ENCODE assay signal across 20 cellular contexts in genomic region chr7:5375925-5376324, GRCh38. TPM values are rescaled to one million over a fixed set of nuclear protein-coding genes. Genes with fewer than 3 reads are reported as not detected.
DNase-seq lines count a peak whose midpoint lies in the region; TF ChIP-seq lines count a peak whose summit lies in the region.
"Had no signal": no experiment of that assay in that cellular context is flagged by ENCODE, and none has a peak within 500 bp of the region (broad histone marks: within the 10 kb centered on the region; RNA-seq: fewer than 3 reads in every experiment).

No MANE protein-coding gene starts in this region.

- CTCF ChIA-PET in HEK293 (lab: Yijun Ruan, JAX): interaction anchor here (1.0 kb wide), 1 partner anchor 119 kb away, joined by 4 read pairs; no protein-coding TSS in a partner anchor

- H3K27ac ChIP-seq in HEK293 (ENCODE audit: extremely low read depth, low read depth, low read length) (no peak overlapping the region), neutrophil (peak overlapping the region; percentile 15)
- H3K27ac ChIP-seq: brain microvascular endothelial cell, vagina had no signal

- in situ Hi-C loops in G401 (cut with HindIII; ENCODE audit: low sequenced_read_pairs): no loop called here

- H3K36me3 ChIP-seq in HEK293 (ENCODE audit: control insufficient read depth in 2 of 2, insufficient read depth in 1 of 2, low read length in 2 of 2) (peaks cover 12 to 30% of the 10 kb centered on the region in 2 experiments; a peak in 2 of 3 replicates), neutrophil (peaks cover 89% of the 10 kb centered on the region)

- TF ChIP-seq CTCF in HEK293 (tag by site-specific recombination; IDR thresholded peaks at IDR 0.05) (no peak), neutrophil (IDR thresholded peaks at IDR 0.05) (no peak)

- no peaks in the 10 kb centered on the region for H3K4me1 ChIP-seq in HEK293 (ENCODE audit: control insufficient read depth, insufficient read depth, low read length)
- H3K4me1 ChIP-seq in neutrophil (ENCODE audit: control insufficient read depth in 1 of 2, insufficient read depth in 1 of 2, low read depth in 1 of 2, low read length in 1 of 2): no peaks in the 10 kb centered on the region

- POLR2A ChIA-PET in HEK293 (lab: Yijun Ruan, JAX): interaction anchor here (0.5 kb wide), 1 partner anchor 44 kb away, joined by 3 read pairs; no protein-coding TSS in a partner anchor

- peak; percentile 29 for DNase-seq in activated CD4-positive, alpha-beta T cell treated with anti-CD3 and anti-CD28 coated beads, Interleukin-2, amount 50 U/mL, for 1 hour
- no peak for DNase-seq in activated CD4-positive, alpha-beta T cell treated with anti-CD3 and anti-CD28 coated beads for 1 hour
- peak; percentile 68 for DNase-seq in activated effector memory CD4-positive, alpha-beta T cell treated with anti-CD3 and anti-CD28 coated beads, Interleukin-2, amount 50 U/mL, for 16 hours
- DNase-seq in G401 (ENCODE audit: low spot score): no peak
- DNase-seq in HCEC 1CT: no peak
- DNase-seq in effector CD4-positive, alpha-beta T cell: no peak
- DNase-seq: activated T-cell treated with anti-CD3 and anti-CD28 coated beads, Interleukin-2, amount 50 U/mL, for 24 hours; brain microvascular endothelial cell; foreskin fibroblast; KBM-7; kidney glomerular epithelial cell; mesenchymal stem cell; NCI-H1048; NCI-H510A; posterior cingulate gyrus; small intestine; stimulated activated CD4-positive, alpha-beta T cell treated with anti-CD3 and anti-CD28 coated beads, Interleukin-4, amount 100 ng/mL, for 4 hours had no signal

- H3K27me3 ChIP-seq in neutrophil: no peaks in the 10 kb centered on the region
- H3K27me3 ChIP-seq: brain microvascular endothelial cell, vagina had no signal

- no peaks in the 10 kb centered on the region for H3K9me3 ChIP-seq in HEK293 (ENCODE audit: control insufficient read depth, insufficient read depth, low read depth, low read length)
- no peaks in the 10 kb centered on the region for H3K9me3 ChIP-seq in neutrophil
- H3K9me3 ChIP-seq: vagina had no signal

- H3K4me3 ChIP-seq in HEK293 (ENCODE audit: low read depth, low read length) (no peak overlapping the region), neutrophil (ENCODE audit: low read depth in 1 of 2, low read length in 1 of 2) (no peak overlapping the region)
- H3K4me3 ChIP-seq: vagina had no signal

TF ChIP-seq in HEK293, 187 proteins besides CTCF, POLR2A, EP300 and RAD21 (continues in another document):
- TF ChIP-seq ZFP3 (tag by site-specific recombination; IDR thresholded peaks at IDR 0.05; ENCODE audit: low read depth) (no peak), ZBTB44 (tag by site-specific recombination; IDR thresholded peaks at IDR 0.05) (no peak), INSM2 (tag by site-specific recombination; IDR thresholded peaks at IDR 0.05) (no peak), KLF8 (tag by site-specific recombination; IDR thresholded peaks at IDR 0.05) (0 out of 2 replicates have a peak, but pooled peaks have one; percentile 38), OSR2 (tag by site-specific recombination; IDR thresholded peaks at IDR 0.05) (no peak), GFI1B (tag by site-specific recombination; IDR thresholded peaks at IDR 0.05) (no peak), PRDM10 (tag by site-specific recombination; IDR thresholded peaks at IDR 0.05) (no peak), ZNF600 (tag by site-specific recombination; IDR thresholded peaks at IDR 0.05) (no peak), ZNF629 (tag by site-specific recombination; IDR thresholded peaks at IDR 0.05) (no peak), ZNF488 (tag by site-specific recombination; IDR thresholded peaks at IDR 0.05) (no peak), ZNF785 (tag by site-specific recombination; IDR thresholded peaks at IDR 0.05) (no peak), ZNF148 (tag by site-specific recombination; IDR thresholded peaks at IDR 0.05; ENCODE audit: borderline replicate concordance) (no peak), ZNF473 (tag by site-specific recombination; IDR thresholded peaks at IDR 0.05) (no peak), ZIC2 (tag by site-specific recombination; IDR thresholded peaks at IDR 0.05) (peak; percentile 25; the same call in 1 of the 2 replicates), KLF1 (tag by site-specific recombination; IDR thresholded peaks at IDR 0.05) (peak; percentile 92)

RNA-seq across cellular contexts. Expression of gene TNRC18, which starts 47.7 kb away (rescaled TPM):
- total RNA-seq in G401 (2014; rRNA removed; shearing (Covaris generic)): 31.5 and 42.8 TPM in 2 replicates

Comparison
In these comparisons a context has a peak if more than half of its experiments do, and no peak if none do; other contexts are left out.
1. DNase-seq: peak in activated CD4-positive, alpha-beta T cell treated with anti-CD3 and anti-CD28 coated beads, Interleukin-2, amount 50 U/mL, for 1 hour (single experiment) and activated effector memory CD4-positive, alpha-beta T cell treated with anti-CD3 and anti-CD28 coated beads, Interleukin-2, amount 50 U/mL, for 16 hours (single experiment); none in activated CD4-positive, alpha-beta T cell treated with anti-CD3 and anti-CD28 coated beads for 1 hour (single experiment), G401 (single experiment), HCEC 1CT (single experiment) and effector CD4-positive, alpha-beta T cell (single experiment).